1 cellular context compared by ENCODE assay signal in genomic region chr14:29321646-29322045, GRCh38.
TF ChIP-seq lines count a peak whose summit lies in the region.

No MANE protein-coding gene starts in this region.

TF ChIP-seq in IMR-90, 13 proteins besides CTCF, POLR2A, EP300 and RAD21:
- TF ChIP-seq FOS (IDR thresholded peaks at IDR 0.05; ENCODE audit: low read depth, low read length) (peak; percentile 55; the same call in 1 of the 2 replicates), USF2 (IDR thresholded peaks at IDR 0.05; ENCODE audit: low read depth, low read length) (no peak; the same call in 1 of the 2 replicates)
